ENCODE assay signal across 19 cellular contexts in the genomic region with DNA sequence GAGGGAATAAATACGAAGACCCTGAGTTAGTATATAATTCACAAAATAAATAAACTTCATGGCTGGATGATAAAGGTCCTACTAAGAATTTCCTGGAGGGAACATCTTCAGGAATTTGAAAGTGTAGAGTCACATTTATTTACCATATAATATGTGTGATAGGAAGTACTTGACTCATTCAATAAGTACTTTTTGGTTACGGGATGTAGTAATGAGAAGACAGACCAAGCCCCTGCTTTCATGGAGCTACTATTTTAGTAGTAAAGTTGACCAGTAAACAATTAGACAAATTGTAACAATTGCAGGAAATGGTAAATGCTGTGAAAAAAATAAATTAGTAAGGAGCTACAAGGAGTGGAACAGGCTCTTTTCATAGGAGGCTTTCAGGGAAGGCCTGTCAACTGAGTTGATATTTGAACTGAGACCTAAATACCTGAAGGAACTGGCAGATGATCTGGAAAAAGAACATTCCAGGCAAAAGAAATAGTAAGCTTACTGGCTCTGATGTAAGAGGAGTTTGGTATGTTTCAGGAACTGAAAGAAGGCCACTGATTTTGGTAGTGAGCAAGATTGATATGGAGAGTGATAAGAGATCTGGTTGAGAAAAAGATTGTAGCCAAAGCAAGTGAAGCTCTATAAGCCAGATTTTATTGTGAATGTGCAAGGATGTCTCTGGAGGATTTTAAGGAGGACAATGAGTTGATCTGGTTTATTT. TPM values are rescaled to one million over a fixed set of nuclear protein-coding genes. Genes with fewer than 3 reads are reported as not detected.
DNase-seq lines count a peak whose midpoint lies in the region; ATAC-seq, FAIRE-seq and TF ChIP-seq lines count a peak whose summit lies in the region.
"Had no signal": no experiment of that assay in that cellular context is flagged by ENCODE, and none has a peak within 500 bp of the region (broad histone marks: within the 10 kb centered on the region; RNA-seq: fewer than 3 reads in every experiment).

No MANE protein-coding gene starts in this region.

- peaks cover 5 to 48% (median 12%) of the 10 kb centered on the region in 11 experiments; a peak in 18 of 22 replicates for H3K36me3 ChIP-seq in BLaER1 treated with 17β-estradiol and CSF1 and Interleukin-3, amounts not matched to agents 10 nM and 100 nM
- H3K36me3 ChIP-seq in astrocyte (ENCODE audit: insufficient read depth, low read length): peaks cover under 1% of the 10 kb centered on the region
- H3K36me3 ChIP-seq in mesenchymal stem cell (ENCODE audit: control insufficient read depth in 1 of 2, insufficient read depth in 2 of 2, low read depth in 1 of 2, low read length in 2 of 2): peaks cover 3 to 13% of the 10 kb centered on the region in 2 experiments
- H3K36me3 ChIP-seq in right lobe of liver: no peaks in the 10 kb centered on the region

- no peak overlapping the region for H2BK120ac ChIP-seq in mesenchymal stem cell (ENCODE audit: low read depth, low read length)

- peak; percentile 43 for DNase-seq in astrocyte (ENCODE audit: low read depth)
- peak; percentile 26 for DNase-seq in mesenchymal stem cell
- DNase-seq in NCI-H1092 (lab: John Stamatoyannopoulos, UW): no peak
- no peak for DNase-seq in right lobe of liver
- DNase-seq in activated T-helper 2 cell treated with anti-CD3 and anti-CD28 coated beads, Interferon-gamma antibody, Interleukin-2, Interleukin-4, amounts not matched to agents 10 μg/mL and 5 μg/mL and 100 μg/mL, durations not matched to agents 14 hours and 24 hours and 36 hours (ENCODE audit: low spot score): no peak
- DNase-seq: activated CD4-positive, alpha-beta T cell treated with anti-CD3 and anti-CD28 coated beads for 36 hours; activated naive CD8-positive, alpha-beta T cell treated with anti-CD3 and anti-CD28 coated beads, Interleukin-2, amount 50 U/mL, for 24 hours; activated T-cell treated with anti-CD3 and anti-CD28 coated beads, Interleukin-2, amount 50 U/mL, for 24 hours; dorsolateral prefrontal cortex; immature natural killer cell; midbrain; NCI-H1694; NCI-H510A; nucleus accumbens had no signal

- 0 out of 22 replicates have a peak, but pooled peaks cover 0 to 4% (median 0%) of the 10 kb centered on the region in 11 experiments for H3K9me3 ChIP-seq in BLaER1 treated with 17β-estradiol and CSF1 and Interleukin-3, amounts not matched to agents 10 nM and 100 nM (replicated peaks in 1 of 11)
- H3K9me3 ChIP-seq in astrocyte (ENCODE audit: insufficient read depth, low read depth, low read length) (no peaks in the 10 kb centered on the region), mesenchymal stem cell (ENCODE audit: control insufficient read depth, low read length) (no peaks in the 10 kb centered on the region), right lobe of liver (no peaks in the 10 kb centered on the region)

- H2BK15ac ChIP-seq in mesenchymal stem cell (ENCODE audit: low read depth, poor library complexity, severe bottlenecking): no peak overlapping the region

- peaks cover 26 to 35% (median 31%) of the 10 kb centered on the region in 10 experiments for H3K4me1 ChIP-seq in BLaER1 treated with 17β-estradiol and CSF1 and Interleukin-3, amounts not matched to agents 10 nM and 100 nM
- H3K4me1 ChIP-seq in astrocyte (ENCODE audit: insufficient read depth, low read length) (peaks cover 3% of the 10 kb centered on the region), mesenchymal stem cell (ENCODE audit: control insufficient read depth, insufficient read depth, low read depth, low read length) (peaks cover 1% of the 10 kb centered on the region), right lobe of liver (no peaks in the 10 kb centered on the region)

- peak overlapping the region; percentile 39 to 74 (median 63) for H3K4me2 ChIP-seq in BLaER1 treated with 17β-estradiol and CSF1 and Interleukin-3, amounts not matched to agents 10 nM and 100 nM
- H3K4me2 ChIP-seq in astrocyte (ENCODE audit: low read length): no peak overlapping the region
- H3K4me2 ChIP-seq in mesenchymal stem cell (ENCODE audit: low read length, poor library complexity, severe bottlenecking): no peak overlapping the region

- peak overlapping the region in 5 of 11 experiments; percentile 2 to 24 (median 12); a peak in 2 of 22 replicates for H3K9ac ChIP-seq in BLaER1 treated with 17β-estradiol and CSF1 and Interleukin-3, amounts not matched to agents 10 nM and 100 nM
- H3K9ac ChIP-seq in astrocyte (ENCODE audit: low read length): no peak overlapping the region
- H3K9ac ChIP-seq in mesenchymal stem cell (ENCODE audit: low read length): no peak overlapping the region

- H2AK5ac ChIP-seq in mesenchymal stem cell (ENCODE audit: low read length, severe bottlenecking): no peak overlapping the region

- FAIRE-seq in astrocyte (lab: Jason Lieb, UNC): no peak
- FAIRE-seq: frontal cortex, RCC 7860 had no signal

- H3K4me3 ChIP-seq in BLaER1 treated with 17β-estradiol and CSF1 and Interleukin-3, amounts not matched to agents 10 nM and 100 nM: no peak overlapping the region
- no peak overlapping the region for H3K4me3 ChIP-seq in astrocyte (ENCODE audit: insufficient read depth, low read depth, low read length)
- no peak overlapping the region for H3K4me3 ChIP-seq in mesenchymal stem cell (ENCODE audit: insufficient read depth in 1 of 2, low read depth in 1 of 2, low read length in 2 of 2)
- H3K4me3 ChIP-seq in right lobe of liver: no peak overlapping the region
- H3K4me3 ChIP-seq: dorsolateral prefrontal cortex had no signal

- no peaks in the 10 kb centered on the region for H3K27me3 ChIP-seq in BLaER1 treated with 17β-estradiol and CSF1 and Interleukin-3, amounts not matched to agents 10 nM and 100 nM
- H3K27me3 ChIP-seq in astrocyte (ENCODE audit: insufficient read depth, low read length): no peaks in the 10 kb centered on the region
- H3K27me3 ChIP-seq in mesenchymal stem cell (ENCODE audit: control insufficient read depth in 1 of 2, insufficient read depth in 1 of 2, low read length in 2 of 2): no peaks in the 10 kb centered on the region
- H3K27me3 ChIP-seq in right lobe of liver: no peaks in the 10 kb centered on the region
- H3K27me3 ChIP-seq: dorsolateral prefrontal cortex had no signal

- no peak for TF ChIP-seq POLR2A in right lobe of liver (IDR thresholded peaks at IDR 0.05)

- peak overlapping the region; percentile 58 for H3K27ac Mint-ChIP-seq in astrocyte (ENCODE audit: unreplicated experiment)
- H3K27ac Mint-ChIP-seq in activated T-helper 2 cell treated with anti-CD3 and anti-CD28 coated beads, Interferon-gamma antibody, Interleukin-2, Interleukin-4, amounts not matched to agents 10 μg/mL and 5 μg/mL and 100 μg/mL, durations not matched to agents 14 hours and 24 hours and 36 hours: no peak overlapping the region
- H3K27ac Mint-ChIP-seq: activated CD4-positive, alpha-beta T cell treated with anti-CD3 and anti-CD28 coated beads for 36 hours; activated naive CD8-positive, alpha-beta T cell treated with anti-CD3 and anti-CD28 coated beads, Interleukin-2, amount 50 U/mL, for 24 hours; activated T-cell treated with anti-CD3 and anti-CD28 coated beads, Interleukin-2, amount 50 U/mL, for 24 hours had no signal

- H3K79me2 ChIP-seq in astrocyte (ENCODE audit: insufficient read depth, low read length): peaks cover 76% of the 10 kb centered on the region

- no peak overlapping the region for H2AFZ ChIP-seq in astrocyte (ENCODE audit: low read depth, low read length)
- H2AFZ ChIP-seq in mesenchymal stem cell (ENCODE audit: low read depth, low read length): no peak overlapping the region

- peaks cover 0 to 24% (median 0%) of the 10 kb centered on the region in 11 experiments; a peak in 2 of 22 replicates for H4K20me1 ChIP-seq in BLaER1 treated with 17β-estradiol and CSF1 and Interleukin-3, amounts not matched to agents 10 nM and 100 nM
- H4K20me1 ChIP-seq in astrocyte (ENCODE audit: insufficient read depth, low read length): peaks cover 50% of the 10 kb centered on the region

- no peak overlapping the region for H3K14ac ChIP-seq in mesenchymal stem cell (ENCODE audit: low read length in 2 of 2)

- no peak overlapping the region for H4K91ac ChIP-seq in mesenchymal stem cell (ENCODE audit: low read length)

- peak overlapping the region in 10 of 11 experiments; percentile 11 to 55 (median 41); a peak in 16 of 22 replicates for H3K27ac ChIP-seq in BLaER1 treated with 17β-estradiol and CSF1 and Interleukin-3, amounts not matched to agents 10 nM and 100 nM
- no peak overlapping the region for H3K27ac ChIP-seq in astrocyte (ENCODE audit: low read depth, low read length)
- H3K27ac ChIP-seq in mesenchymal stem cell (ENCODE audit: low read length, poor library complexity, severe bottlenecking): no peak overlapping the region
- H3K27ac ChIP-seq in right lobe of liver: no peak overlapping the region

- no peak overlapping the region for H2BK12ac ChIP-seq in mesenchymal stem cell (ENCODE audit: low read length in 2 of 2)

- no peak overlapping the region for H3K4me3 Mint-ChIP-seq in astrocyte (ENCODE audit: unreplicated experiment)
- no peak overlapping the region for H3K4me3 Mint-ChIP-seq in activated T-helper 2 cell treated with anti-CD3 and anti-CD28 coated beads, Interferon-gamma antibody, Interleukin-2, Interleukin-4, amounts not matched to agents 10 μg/mL and 5 μg/mL and 100 μg/mL, durations not matched to agents 14 hours and 24 hours and 36 hours (ENCODE audit: low read depth)
- H3K4me3 Mint-ChIP-seq: activated CD4-positive, alpha-beta T cell treated with anti-CD3 and anti-CD28 coated beads for 36 hours; activated naive CD8-positive, alpha-beta T cell treated with anti-CD3 and anti-CD28 coated beads, Interleukin-2, amount 50 U/mL, for 24 hours; activated T-cell treated with anti-CD3 and anti-CD28 coated beads, Interleukin-2, amount 50 U/mL, for 24 hours; immature natural killer cell had no signal

- peaks cover 11% of the 10 kb centered on the region for H3K79me1 ChIP-seq in mesenchymal stem cell (replicated peaks; ENCODE audit: low read length, poor library complexity, severe bottlenecking)

- no peak overlapping the region for H3K4ac ChIP-seq in mesenchymal stem cell (ENCODE audit: low read depth in 1 of 2, low read length in 2 of 2)

- peaks cover 20% of the 10 kb centered on the region for H3K4me1 Mint-ChIP-seq in astrocyte (ENCODE audit: low read depth, unreplicated experiment)
- H3K4me1 Mint-ChIP-seq in activated T-helper 2 cell treated with anti-CD3 and anti-CD28 coated beads, Interferon-gamma antibody, Interleukin-2, Interleukin-4, amounts not matched to agents 10 μg/mL and 5 μg/mL and 100 μg/mL, durations not matched to agents 14 hours and 24 hours and 36 hours (ENCODE audit: low read depth): peaks cover 3% of the 10 kb centered on the region
- H3K4me1 Mint-ChIP-seq: immature natural killer cell had no signal

- no peak overlapping the region for H4K8ac ChIP-seq in mesenchymal stem cell (ENCODE audit: low read length)

- no peak overlapping the region for H3K23ac ChIP-seq in mesenchymal stem cell (ENCODE audit: low read length in 2 of 2)

- H3K18ac ChIP-seq in mesenchymal stem cell (ENCODE audit: low read depth in 1 of 2, low read length in 2 of 2): no peak overlapping the region

- no peaks in the 10 kb centered on the region for H3K9me3 Mint-ChIP-seq in astrocyte (ENCODE audit: unreplicated experiment)
- H3K9me3 Mint-ChIP-seq in activated T-helper 2 cell treated with anti-CD3 and anti-CD28 coated beads, Interferon-gamma antibody, Interleukin-2, Interleukin-4, amounts not matched to agents 10 μg/mL and 5 μg/mL and 100 μg/mL, durations not matched to agents 14 hours and 24 hours and 36 hours: no peaks in the 10 kb centered on the region
- H3K9me3 Mint-ChIP-seq: activated naive CD8-positive, alpha-beta T cell treated with anti-CD3 and anti-CD28 coated beads, Interleukin-2, amount 50 U/mL, for 24 hours; activated T-cell treated with anti-CD3 and anti-CD28 coated beads, Interleukin-2, amount 50 U/mL, for 24 hours; immature natural killer cell had no signal

- H2BK5ac ChIP-seq in mesenchymal stem cell (ENCODE audit: low read depth, low read length, poor library complexity, severe bottlenecking): no peak overlapping the region

- H3K36me3 Mint-ChIP-seq in astrocyte (ENCODE audit: low read depth, unreplicated experiment): peaks cover 8% of the 10 kb centered on the region
- no peaks in the 10 kb centered on the region for H3K36me3 Mint-ChIP-seq in activated T-helper 2 cell treated with anti-CD3 and anti-CD28 coated beads, Interferon-gamma antibody, Interleukin-2, Interleukin-4, amounts not matched to agents 10 μg/mL and 5 μg/mL and 100 μg/mL, durations not matched to agents 14 hours and 24 hours and 36 hours (ENCODE audit: low read depth)
- H3K36me3 Mint-ChIP-seq: immature natural killer cell had no signal

- no peaks in the 10 kb centered on the region for H3K27me3 Mint-ChIP-seq in astrocyte (ENCODE audit: low read depth, unreplicated experiment)
- H3K27me3 Mint-ChIP-seq in activated T-helper 2 cell treated with anti-CD3 and anti-CD28 coated beads, Interferon-gamma antibody, Interleukin-2, Interleukin-4, amounts not matched to agents 10 μg/mL and 5 μg/mL and 100 μg/mL, durations not matched to agents 14 hours and 24 hours and 36 hours (ENCODE audit: low read depth): peaks cover 19% of the 10 kb centered on the region
- H3K27me3 Mint-ChIP-seq: activated CD4-positive, alpha-beta T cell treated with anti-CD3 and anti-CD28 coated beads for 36 hours; activated naive CD8-positive, alpha-beta T cell treated with anti-CD3 and anti-CD28 coated beads, Interleukin-2, amount 50 U/mL, for 24 hours; activated T-cell treated with anti-CD3 and anti-CD28 coated beads, Interleukin-2, amount 50 U/mL, for 24 hours had no signal

- ATAC-seq in GM21360 (IDR thresholded peaks at IDR 0.05; ENCODE audit: unreplicated experiment) (peak; percentile 51), right lobe of liver (no peak), GM18498 (IDR thresholded peaks at IDR 0.05; ENCODE audit: unreplicated experiment) (no peak)
- ATAC-seq: activated CD4-positive, alpha-beta T cell treated with anti-CD3 and anti-CD28 coated beads for 36 hours; activated naive CD8-positive, alpha-beta T cell treated with anti-CD3 and anti-CD28 coated beads, Interleukin-2, amount 50 U/mL, for 24 hours had no signal

- intact Hi-C loops in right lobe of liver (cut with DNase I): no loop called here
- intact Hi-C loops in activated T-helper 2 cell treated with anti-CD3 and anti-CD28 coated beads, Interferon-gamma antibody, Interleukin-2, Interleukin-4, amounts not matched to agents 10 μg/mL and 5 μg/mL and 100 μg/mL, durations not matched to agents 14 hours and 24 hours and 36 hours (cut with micrococcal nuclease): no loop called here

- TF ChIP-seq CTCF in astrocyte (IDR thresholded peaks at IDR 0.05; ENCODE audit: insufficient read depth, low read depth, low read length) (no peak), right lobe of liver (IDR thresholded peaks at IDR 0.05) (no peak)

- WGBS in mesenchymal stem cell: no CpG with 5 or more reads among the region's 2 CpGs
- WGBS in right lobe of liver (ENCODE audit: insufficient coverage, low coverage, low lambda C conversion rate, missing lambda C conversion rate): 55% methylated on average over 2 of the region's 2 CpGs

RNA-seq across cellular contexts. Expression of a gene that starts 36.2 kb away (rescaled TPM):
- total RNA-seq in astrocyte: 45.6 and 49.4 TPM in 2 replicates
- polyA plus RNA-seq in mesenchymal stem cell (2013, experiment 1 of 2): 24.0 TPM
- 23.8 TPM for polyA plus RNA-seq in mesenchymal stem cell (2013, experiment 2 of 2)
- 10 to 100 TPM in 1 of 6 experiments, 1 to 10 TPM in 5; 4.0 to 12.5 (median 8.0) TPM for total RNA-seq in right lobe of liver
- 0.52 and 0.97 TPM in 2 replicates for total RNA-seq in activated T-helper 2 cell treated with anti-CD3 and anti-CD28 coated beads, Interferon-gamma antibody, Interleukin-2, Interleukin-4, amounts not matched to agents 10 μg/mL and 5 μg/mL and 100 μg/mL, durations not matched to agents 14 hours and 24 hours and 36 hours

Comparison
In these comparisons a context has a peak if more than half of its experiments do, and no peak if none do; other contexts are left out.
1. H3K27ac ChIP-seq: peak in BLaER1 treated with 17β-estradiol and CSF1 and Interleukin-3, amounts not matched to agents 10 nM and 100 nM (10 of 11); none in astrocyte (single experiment), mesenchymal stem cell (single experiment) and right lobe of liver (0 of 3).
2. H3K4me2 ChIP-seq: peak in BLaER1 treated with 17β-estradiol and CSF1 and Interleukin-3, amounts not matched to agents 10 nM and 100 nM (11 of 11); none in astrocyte (single experiment) and mesenchymal stem cell (single experiment).
3. DNase-seq: peak in astrocyte (single experiment) and mesenchymal stem cell (single experiment); none in NCI-H1092 (single experiment), right lobe of liver (0 of 3) and activated T-helper 2 cell treated with anti-CD3 and anti-CD28 coated beads, Interferon-gamma antibody, Interleukin-2, Interleukin-4, amounts not matched to agents 10 μg/mL and 5 μg/mL and 100 μg/mL, durations not matched to agents 14 hours and 24 hours and 36 hours (single experiment).